2 cellular contexts compared by ENCODE assay signal in genomic region chr5:119951330-119951934, GRCh38.
TF ChIP-seq lines count a peak whose summit lies in the region.

No MANE protein-coding gene starts in this region.

TF ChIP-seq in H1, 55 proteins besides CTCF, POLR2A, EP300 and RAD21 (continued from another document):
- TF ChIP-seq CHD2 (IDR thresholded peaks at IDR 0.05; ENCODE audit: low read length), result no peak
- no peak for TF ChIP-seq SUZ12 (IDR thresholded peaks at IDR 0.05; ENCODE audit: low read length)
- TF ChIP-seq CBX5 (IDR thresholded peaks at IDR 0.05; ENCODE audit: low read depth, low read length), result no peak
- no peak for TF ChIP-seq EZH2 (IDR thresholded peaks at IDR 0.05; ENCODE audit: low read depth, low read length, severe bottlenecking)
- TF ChIP-seq RXRA (IDR thresholded peaks at IDR 0.05; ENCODE audit: insufficient read depth, low read depth, low read length), result no peak
- no peak for TF ChIP-seq TCF12 (IDR thresholded peaks at IDR 0.05; ENCODE audit: low read depth, low read length)
- no peak for TF ChIP-seq FOSL1 (IDR thresholded peaks at IDR 0.05; ENCODE audit: insufficient read depth, low read depth, low read length)
- TF ChIP-seq TAF7 (optimal IDR thresholded peaks at IDR 0.05; ENCODE audit: borderline replicate concordance, low read depth, low read length), result no peak
- TF ChIP-seq GABPA (IDR thresholded peaks at IDR 0.05; ENCODE audit: borderline replicate concordance, insufficient read depth, low read length), result no peak
TF ChIP-seq in H1: peak in this region for 0.

TF ChIP-seq in SK-N-SH treated with all-trans-retinoic acid at 6 μM for 48 hours, 23 proteins besides CTCF, POLR2A, EP300 and RAD21 (continued from another document):
- no peak for TF ChIP-seq ZNF8 (CRISPR knock-in tag; IDR thresholded peaks at IDR 0.05)
- TF ChIP-seq, protein P1, sequence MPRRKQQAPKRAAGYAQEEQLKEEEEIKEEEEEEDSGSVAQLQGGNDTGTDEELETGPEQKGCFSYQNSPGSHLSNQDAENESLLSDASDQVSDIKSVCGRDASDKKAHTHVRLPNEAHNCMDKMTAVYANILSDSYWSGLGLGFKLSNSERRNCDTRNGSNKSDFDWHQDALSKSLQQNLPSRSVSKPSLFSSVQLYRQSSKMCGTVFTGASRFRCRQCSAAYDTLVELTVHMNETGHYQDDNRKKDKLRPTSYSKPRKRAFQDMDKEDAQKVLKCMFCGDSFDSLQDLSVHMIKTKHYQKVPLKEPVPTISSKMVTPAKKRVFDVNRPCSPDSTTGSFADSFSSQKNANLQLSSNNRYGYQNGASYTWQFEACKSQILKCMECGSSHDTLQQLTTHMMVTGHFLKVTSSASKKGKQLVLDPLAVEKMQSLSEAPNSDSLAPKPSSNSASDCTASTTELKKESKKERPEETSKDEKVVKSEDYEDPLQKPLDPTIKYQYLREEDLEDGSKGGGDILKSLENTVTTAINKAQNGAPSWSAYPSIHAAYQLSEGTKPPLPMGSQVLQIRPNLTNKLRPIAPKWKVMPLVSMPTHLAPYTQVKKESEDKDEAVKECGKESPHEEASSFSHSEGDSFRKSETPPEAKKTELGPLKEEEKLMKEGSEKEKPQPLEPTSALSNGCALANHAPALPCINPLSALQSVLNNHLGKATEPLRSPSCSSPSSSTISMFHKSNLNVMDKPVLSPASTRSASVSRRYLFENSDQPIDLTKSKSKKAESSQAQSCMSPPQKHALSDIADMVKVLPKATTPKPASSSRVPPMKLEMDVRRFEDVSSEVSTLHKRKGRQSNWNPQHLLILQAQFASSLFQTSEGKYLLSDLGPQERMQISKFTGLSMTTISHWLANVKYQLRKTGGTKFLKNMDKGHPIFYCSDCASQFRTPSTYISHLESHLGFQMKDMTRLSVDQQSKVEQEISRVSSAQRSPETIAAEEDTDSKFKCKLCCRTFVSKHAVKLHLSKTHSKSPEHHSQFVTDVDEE (CRISPR knock-in tag; IDR thresholded peaks at IDR 0.05), result no peak
- no peak for TF ChIP-seq OSR1 (CRISPR knock-in tag; IDR thresholded peaks at IDR 0.05)
- no peak for TF ChIP-seq ISL1 (CRISPR knock-in tag; IDR thresholded peaks at IDR 0.05)
- TF ChIP-seq CREB5 (CRISPR knock-in tag; IDR thresholded peaks at IDR 0.05; ENCODE audit: low read depth), result no peak
- TF ChIP-seq, protein P2, sequence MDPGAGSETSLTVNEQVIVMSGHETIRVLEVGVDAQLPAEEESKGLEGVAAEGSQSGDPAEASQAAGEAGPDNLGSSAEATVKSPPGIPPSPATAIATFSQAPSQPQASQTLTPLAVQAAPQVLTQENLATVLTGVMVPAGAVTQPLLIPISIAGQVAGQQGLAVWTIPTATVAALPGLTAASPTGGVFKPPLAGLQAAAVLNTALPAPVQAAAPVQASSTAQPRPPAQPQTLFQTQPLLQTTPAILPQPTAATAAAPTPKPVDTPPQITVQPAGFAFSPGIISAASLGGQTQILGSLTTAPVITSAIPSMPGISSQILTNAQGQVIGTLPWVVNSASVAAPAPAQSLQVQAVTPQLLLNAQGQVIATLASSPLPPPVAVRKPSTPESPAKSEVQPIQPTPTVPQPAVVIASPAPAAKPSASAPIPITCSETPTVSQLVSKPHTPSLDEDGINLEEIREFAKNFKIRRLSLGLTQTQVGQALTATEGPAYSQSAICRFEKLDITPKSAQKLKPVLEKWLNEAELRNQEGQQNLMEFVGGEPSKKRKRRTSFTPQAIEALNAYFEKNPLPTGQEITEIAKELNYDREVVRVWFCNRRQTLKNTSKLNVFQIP (CRISPR knock-in tag; IDR thresholded peaks at IDR 0.05; ENCODE audit: borderline replicate concordance, low read depth), result no peak
- TF ChIP-seq PPARA (CRISPR knock-in tag; IDR thresholded peaks at IDR 0.05; ENCODE audit: borderline replicate concordance), result no peak
- no peak for TF ChIP-seq ESRRG (CRISPR knock-in tag; IDR thresholded peaks at IDR 0.05)
- TF ChIP-seq, protein P3, sequence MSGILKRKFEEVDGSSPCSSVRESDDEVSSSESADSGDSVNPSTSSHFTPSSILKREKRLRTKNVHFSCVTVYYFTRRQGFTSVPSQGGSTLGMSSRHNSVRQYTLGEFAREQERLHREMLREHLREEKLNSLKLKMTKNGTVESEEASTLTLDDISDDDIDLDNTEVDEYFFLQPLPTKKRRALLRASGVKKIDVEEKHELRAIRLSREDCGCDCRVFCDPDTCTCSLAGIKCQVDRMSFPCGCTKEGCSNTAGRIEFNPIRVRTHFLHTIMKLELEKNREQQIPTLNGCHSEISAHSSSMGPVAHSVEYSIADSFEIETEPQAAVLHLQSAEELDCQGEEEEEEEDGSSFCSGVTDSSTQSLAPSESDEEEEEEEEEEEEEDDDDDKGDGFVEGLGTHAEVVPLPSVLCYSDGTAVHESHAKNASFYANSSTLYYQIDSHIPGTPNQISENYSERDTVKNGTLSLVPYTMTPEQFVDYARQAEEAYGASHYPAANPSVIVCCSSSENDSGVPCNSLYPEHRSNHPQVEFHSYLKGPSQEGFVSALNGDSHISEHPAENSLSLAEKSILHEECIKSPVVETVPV (CRISPR knock-in tag; IDR thresholded peaks at IDR 0.05), result no peak
